In the genomic region with DNA sequence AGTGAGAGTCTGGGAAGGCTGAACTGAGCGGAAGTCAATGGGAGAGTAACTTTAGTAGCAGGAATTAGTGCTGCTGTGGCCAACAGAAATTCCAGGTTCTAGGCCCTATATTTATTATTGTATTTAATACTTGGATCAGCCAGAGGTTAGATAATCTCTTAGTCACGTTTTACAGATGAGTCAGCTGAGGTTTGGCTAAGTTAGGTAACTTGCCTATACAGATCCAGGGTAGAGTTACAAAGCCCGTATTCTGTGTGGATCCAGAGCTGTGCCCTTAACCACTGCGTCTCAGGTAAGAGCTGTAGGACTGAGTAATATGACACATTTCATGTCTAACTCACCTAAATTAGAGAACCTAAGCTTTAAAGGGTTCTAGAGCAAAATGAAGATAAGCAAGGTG, we compare ENCODE assay signal across 17 cellular contexts. TPM values are rescaled to one million over a fixed set of nuclear protein-coding genes. Genes with fewer than 3 reads are reported as not detected.
DNase-seq lines count a peak whose midpoint lies in the region; ATAC-seq and TF ChIP-seq lines count a peak whose summit lies in the region.
"Had no signal": no experiment of that assay in that cellular context is flagged by ENCODE, and none has a peak within 500 bp of the region (broad histone marks: within the 10 kb centered on the region; RNA-seq: fewer than 3 reads in every experiment).

No MANE protein-coding gene starts in this region.

- ATAC-seq in activated T-helper 17 cell treated with anti-CD3 and anti-CD28 coated beads, Interleukin-2, amount 50 U/mL, for 72 hours (replicated peaks): peak; percentile 50
- ATAC-seq in HG03139 (IDR thresholded peaks at IDR 0.05; ENCODE audit: unreplicated experiment) (no peak), HG03460 (IDR thresholded peaks at IDR 0.05; ENCODE audit: unreplicated experiment) (no peak)
- ATAC-seq: mucosa of descending colon, pancreas had no signal

- H3K4me3 Mint-ChIP-seq in activated T-helper 17 cell treated with anti-CD3 and anti-CD28 coated beads, Interleukin-2, amount 50 U/mL, for 72 hours: no peak overlapping the region
- H3K4me3 Mint-ChIP-seq: activated CD4-positive, alpha-beta memory T cell treated with anti-CD3 and anti-CD28 coated beads for 36 hours; central memory CD8-positive, alpha-beta T cell had no signal

- no peak overlapping the region for H3K27ac Mint-ChIP-seq in activated T-helper 17 cell treated with anti-CD3 and anti-CD28 coated beads, Interleukin-2, amount 50 U/mL, for 72 hours
- H3K27ac Mint-ChIP-seq: activated CD4-positive, alpha-beta memory T cell treated with anti-CD3 and anti-CD28 coated beads for 36 hours had no signal

- TF ChIP-seq CTCF in fibroblast of villous mesenchyme (IDR thresholded peaks at IDR 0.05; ENCODE audit: insufficient read depth, low read depth, low read length): no peak

- no peak overlapping the region for H3K4me3 ChIP-seq in fibroblast of villous mesenchyme (ENCODE audit: low read depth, low read length)
- H3K4me3 ChIP-seq: mucosa of descending colon, pancreas, upper lobe of left lung had no signal

- no peaks in the 10 kb centered on the region for H3K27me3 Mint-ChIP-seq in activated T-helper 17 cell treated with anti-CD3 and anti-CD28 coated beads, Interleukin-2, amount 50 U/mL, for 72 hours
- H3K27me3 Mint-ChIP-seq: activated CD4-positive, alpha-beta memory T cell treated with anti-CD3 and anti-CD28 coated beads for 36 hours; central memory CD8-positive, alpha-beta T cell had no signal

- H3K4me1 Mint-ChIP-seq in activated T-helper 17 cell treated with anti-CD3 and anti-CD28 coated beads, Interleukin-2, amount 50 U/mL, for 72 hours: no peaks in the 10 kb centered on the region
- H3K4me1 Mint-ChIP-seq: central memory CD8-positive, alpha-beta T cell had no signal

- H3K36me3 Mint-ChIP-seq in activated T-helper 17 cell treated with anti-CD3 and anti-CD28 coated beads, Interleukin-2, amount 50 U/mL, for 72 hours (ENCODE audit: low read depth): peaks cover 14% of the 10 kb centered on the region
- H3K36me3 Mint-ChIP-seq: activated CD4-positive, alpha-beta memory T cell treated with anti-CD3 and anti-CD28 coated beads for 36 hours had no signal

- no peaks in the 10 kb centered on the region for H3K9me3 Mint-ChIP-seq in activated T-helper 17 cell treated with anti-CD3 and anti-CD28 coated beads, Interleukin-2, amount 50 U/mL, for 72 hours
- H3K9me3 Mint-ChIP-seq: activated CD4-positive, alpha-beta memory T cell treated with anti-CD3 and anti-CD28 coated beads for 36 hours; central memory CD8-positive, alpha-beta T cell had no signal

- DNase-seq in AG08395 (ENCODE audit: low spot score) (peak; percentile 9), HCEC 1CT (peak; percentile 59), fibroblast of villous mesenchyme (ENCODE audit: low read depth) (peak; percentile 35), nucleus accumbens (lab: John Stamatoyannopoulos, UW) (no peak), cerebellum (ENCODE audit: low spot score) (no peak)
- DNase-seq: activated CD4-positive, alpha-beta memory T cell treated with anti-CD3 and anti-CD28 coated beads for 36 hours; activated gamma-delta T cell; mucosa of descending colon; NCI-H1105 treated with DMSO at 0.1 percent for 48 hours; NCI-H446; pancreas; T-helper 9 cell; upper lobe of left lung had no signal

RNA-seq across cellular contexts. Expression of a gene that starts 20.5 kb away (rescaled TPM):
- 10 to 100 TPM; 39.3 to 43.4 TPM for total RNA-seq in activated T-helper 17 cell treated with anti-CD3 and anti-CD28 coated beads, Interleukin-2, amount 50 U/mL, for 72 hours
- 72.2 and 96.7 TPM in 2 replicates for total RNA-seq in fibroblast of villous mesenchyme
- total RNA-seq in cerebellum: 53.2 TPM

RNA-seq across cellular contexts. Expression of a gene that starts 20.7 kb away (rescaled TPM):
- 10 to 100 TPM in 1 of 2 donors, 1 to 10 TPM in 1; 9.0 to 11.8 TPM for total RNA-seq in activated T-helper 17 cell treated with anti-CD3 and anti-CD28 coated beads, Interleukin-2, amount 50 U/mL, for 72 hours
- total RNA-seq in fibroblast of villous mesenchyme (10.6 and 17.3 TPM in 2 replicates), cerebellum (6.3 TPM)

RNA-seq across cellular contexts. Expression of a gene that starts 26.0 kb away (rescaled TPM):
- 1 to 10 TPM in 1 of 2 donors, under 1 TPM in 1; 0.71 to 1.4 TPM for total RNA-seq in activated T-helper 17 cell treated with anti-CD3 and anti-CD28 coated beads, Interleukin-2, amount 50 U/mL, for 72 hours
- total RNA-seq in fibroblast of villous mesenchyme (not detected in 2 replicates), cerebellum (0.45 TPM)

Comparison
In these comparisons a context has a peak if more than half of its experiments do, and no peak if none do; other contexts are left out.
1. DNase-seq: peak in AG08395 (single experiment), HCEC 1CT (single experiment) and fibroblast of villous mesenchyme (single experiment); none in nucleus accumbens (0 of 56) and cerebellum (single experiment).